ENCODE assay signal across 1 cellular context in genomic region chr2:159712194-159712928, GRCh38.
TF ChIP-seq lines count a peak whose summit lies in the region.

Gene MARCHF7 (plus strand): TSS chr2:159712506. CDS start chr2:159729023, 16,517 bp downstream.

TF ChIP-seq in GM12878, 131 proteins besides CTCF, POLR2A, EP300 and RAD21 (continued from another document):
- TF ChIP-seq PKNOX1 (IDR thresholded peaks at IDR 0.05), result peak; percentile 55
- TF ChIP-seq ATF2 (IDR thresholded peaks at IDR 0.05; ENCODE audit: low read length), result peak; percentile 51; the same call in 1 of the 2 replicates
- no peak for TF ChIP-seq CBX5 (IDR thresholded peaks at IDR 0.05; ENCODE audit: low read depth)
- no peak for TF ChIP-seq JUND (IDR thresholded peaks at IDR 0.05; ENCODE audit: low read depth, low read length)
- TF ChIP-seq RBBP5 (conservative IDR thresholded peaks at IDR 0.05), result no peak
- no peak for TF ChIP-seq MAX (IDR thresholded peaks at IDR 0.05; ENCODE audit: low read depth, low read length)
- peak; percentile 99 for TF ChIP-seq RCOR1 (conservative IDR thresholded peaks at IDR 0.05; ENCODE audit: low read depth, low read length)
- peak; percentile 65 for TF ChIP-seq RUNX3 (IDR thresholded peaks at IDR 0.05; ENCODE audit: low read length)
- TF ChIP-seq HDAC2 (IDR thresholded peaks at IDR 0.05), result no peak
- peak; percentile 39; the same call in 1 of the 2 replicates for TF ChIP-seq MEF2A (IDR thresholded peaks at IDR 0.05; ENCODE audit: insufficient read depth, low read depth, low read length)
- TF ChIP-seq SMC3 (IDR thresholded peaks at IDR 0.05; ENCODE audit: borderline replicate concordance, low read length), result peak; percentile 55
- TF ChIP-seq ETV6 (conservative IDR thresholded peaks at IDR 0.05 in 1 of 2, IDR thresholded peaks at IDR 0.05 in 1 of 2; ENCODE audit: borderline replicate concordance in 1 of 2, low read depth in 1 of 2), result no peak; a peak in 1 of 4 replicates
- peak; percentile 86 for TF ChIP-seq MXI1 (IDR thresholded peaks at IDR 0.05; ENCODE audit: low read depth, low read length)
- no peak; the same call in 1 of the 2 replicates for TF ChIP-seq ZBTB40 (IDR thresholded peaks at IDR 0.05; ENCODE audit: borderline replicate concordance)
- no peak for TF ChIP-seq KAT2A (conservative IDR thresholded peaks at IDR 0.05; ENCODE audit: control insufficient read depth, low read depth, low read length)
- TF ChIP-seq USF1 (IDR thresholded peaks at IDR 0.05; ENCODE audit: borderline replicate concordance, extremely low read length, insufficient read depth, low read depth, low read length), result no peak
- no peak for TF ChIP-seq ZSCAN29 (IDR thresholded peaks at IDR 0.05)
- no peak for TF ChIP-seq CBX3 (IDR thresholded peaks at IDR 0.05; ENCODE audit: borderline replicate concordance, low read depth)
- no peak for TF ChIP-seq PBX3 (IDR thresholded peaks at IDR 0.05; ENCODE audit: insufficient replicate concordance, low read depth, low read length)
- TF ChIP-seq SKIL (IDR thresholded peaks at IDR 0.05; ENCODE audit: low read depth, poor library complexity, severe bottlenecking), result peak; percentile 35
- peak; percentile 56 to 85 for TF ChIP-seq BHLHE40 (IDR thresholded peaks at IDR 0.05; ENCODE audit: borderline replicate concordance in 1 of 2, low read depth in 2 of 2, low read length in 1 of 2)
- 0 out of 2 replicates have a peak, but pooled peaks have one; percentile 66 for TF ChIP-seq ZNF24 (IDR thresholded peaks at IDR 0.05)
- TF ChIP-seq STAT3 (IDR thresholded peaks at IDR 0.05; ENCODE audit: low read depth, low read length), result no peak
- TF ChIP-seq ZNF384 (IDR thresholded peaks at IDR 0.05; ENCODE audit: borderline replicate concordance, low read depth, low read length), result no peak
- TF ChIP-seq IRF4 (IDR thresholded peaks at IDR 0.05; ENCODE audit: low read depth, low read length), result 0 out of 2 replicates have a peak, but pooled peaks have one; percentile 12
- peak; percentile 82 for TF ChIP-seq MLLT1 (IDR thresholded peaks at IDR 0.05)
- TF ChIP-seq ZZZ3 (IDR thresholded peaks at IDR 0.05; ENCODE audit: control insufficient read depth, insufficient read length, low read depth), result no peak
- TF ChIP-seq RAD51 (IDR thresholded peaks at IDR 0.05), result no peak
- peak; percentile 86; the same call in 1 of the 2 replicates for TF ChIP-seq RB1 (IDR thresholded peaks at IDR 0.05; ENCODE audit: borderline replicate concordance)
- peak; percentile 99 for TF ChIP-seq BRCA1 (IDR thresholded peaks at IDR 0.05; ENCODE audit: low read depth, low read length)
- TF ChIP-seq NR2F1 (conservative IDR thresholded peaks at IDR 0.05), result peak; percentile 51; the same call in 1 of the 2 replicates
- no peak for TF ChIP-seq E2F4 (IDR thresholded peaks at IDR 0.05; ENCODE audit: low read depth, low read length)
- TF ChIP-seq BCLAF1 (IDR thresholded peaks at IDR 0.05), result no peak
